In the genomic region with DNA sequence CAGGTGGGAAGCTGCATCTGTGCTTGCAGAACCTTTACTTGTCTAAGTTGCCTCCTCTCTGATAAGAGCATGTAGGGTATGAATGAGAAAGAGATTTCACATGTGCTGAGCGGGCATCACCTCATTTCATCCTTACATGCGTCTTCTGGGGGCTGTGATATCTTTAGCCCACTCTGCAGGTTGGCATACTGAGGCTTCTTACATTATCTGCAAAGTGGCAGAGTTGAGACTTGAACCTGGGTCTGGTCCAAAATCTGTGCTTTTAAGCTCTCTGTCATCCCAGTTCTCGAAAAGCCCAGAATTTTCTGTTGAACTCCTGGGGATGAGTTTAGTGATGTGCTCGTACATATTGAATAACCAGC, we compare ENCODE assay signal across 17 cellular contexts. TPM values are rescaled to one million over a fixed set of nuclear protein-coding genes. Genes with fewer than 3 reads are reported as not detected.
A peak's percentile ranks its signal among the peaks of the same experiment; 100 is the strongest.
DNase-seq lines count a peak whose midpoint lies in the region; ATAC-seq, FAIRE-seq and TF ChIP-seq lines count a peak whose summit lies in the region.
"Had no signal": no experiment of that assay in that cellular context is flagged by ENCODE, and none has a peak within 500 bp of the region (broad histone marks: within the 10 kb centered on the region; RNA-seq: fewer than 3 reads in every experiment).

No MANE protein-coding gene starts in this region.

- H3K9ac ChIP-seq in HUES48 (ENCODE audit: low read depth, low read length) (no peak overlapping the region), colonic mucosa (ENCODE audit: low read depth in 2 of 2, low read length in 2 of 2) (peak overlapping the region; percentile 44 to 92)

- peak overlapping the region; percentile 93 for H3K4me2 ChIP-seq in A549

- peak overlapping the region; percentile 99 to 100 for H3K27ac ChIP-seq in A549
- peak overlapping the region; percentile 54 for H3K27ac ChIP-seq in HUES48 (ENCODE audit: low read depth, low read length)
- H3K27ac ChIP-seq in colonic mucosa: peak overlapping the region; percentile 95
- H3K27ac ChIP-seq: ovary had no signal

- H3K9me3 ChIP-seq in A549 (no peaks in the 10 kb centered on the region), HUES48 (ENCODE audit: control insufficient read depth, insufficient read depth, low read length) (no peaks in the 10 kb centered on the region), colonic mucosa (no peaks in the 10 kb centered on the region)
- H3K9me3 ChIP-seq: ovary had no signal

- H3K4me3 ChIP-seq in A549: no peak overlapping the region
- H3K4me3 ChIP-seq in HUES48 (ENCODE audit: low read depth, low read length): no peak overlapping the region
- H3K4me3 ChIP-seq in colonic mucosa: no peak overlapping the region
- H3K4me3 ChIP-seq: ovary had no signal

- H3K4me1 Mint-ChIP-seq in neural crest cell: peaks cover 62% of the 10 kb centered on the region

- WGBS in A549 (ENCODE audit: missing lambda C conversion rate): 68% methylated on average over 4 of the region's 4 CpGs

- TF ChIP-seq RAD21 in A549 (conservative IDR thresholded peaks at IDR 0.05 in 1 of 2, IDR thresholded peaks at IDR 0.05 in 1 of 2): no peak

- H3K9me3 Mint-ChIP-seq in neural crest cell: no peaks in the 10 kb centered on the region
- H3K9me3 Mint-ChIP-seq: activated T-cell treated with anti-CD3 and anti-CD28 coated beads, Interleukin-2, amount 50 U/mL, for 24 hours had no signal

- peak overlapping the region; percentile 27 for H3K27ac Mint-ChIP-seq in neural crest cell (ENCODE audit: unreplicated experiment)

- POLR2A ChIA-PET in A549 (lab: Yijun Ruan, JAX): interaction anchor here (1.1 to 2.7 kb wide), 4 partner anchors 35 to 55 kb away, joined by 3 to 23 read pairs (median 6); partner anchors contain the start of gene MANBAL

- peak overlapping the region; percentile 89 for H3K4me3 Mint-ChIP-seq in neural crest cell
- H3K4me3 Mint-ChIP-seq: activated T-cell treated with anti-CD3 and anti-CD28 coated beads, Interleukin-2, amount 50 U/mL, for 24 hours had no signal

- DNase-seq in A549 (ENCODE audit: low read depth in 1 of 2, low spot score in 1 of 2): no peak
- DNase-seq in colonic mucosa: no peak
- no peak for DNase-seq in neural crest cell (ENCODE audit: low read depth, low spot score)
- DNase-seq in GOT3 (lab: John Stamatoyannopoulos, UW): no peak
- no peak for DNase-seq in NCI-H146 treated with DMSO at 0.1 percent for 48 hours (lab: John Stamatoyannopoulos, UW; ENCODE audit: unreplicated experiment)
- DNase-seq in erythroblast (lab: John Stamatoyannopoulos, UW): no peak
- DNase-seq: activated CD4-positive, alpha-beta T cell treated with anti-CD3 and anti-CD28 coated beads for 1 hour; activated T-cell treated with anti-CD3 and anti-CD28 coated beads, Interleukin-2, amount 50 U/mL, for 24 hours; amygdala; dermis blood vessel endothelial cell; NCI-H1436 treated with DMSO at 0.1 percent for 48 hours; NCI-H524; stimulated activated CD4-positive, alpha-beta T cell treated with anti-CD3 and anti-CD28 coated beads, Interleukin-12 subunit alpha, Interleukin-12 subunit beta, amount 100 ng/mL, for 4 hours had no signal

- TF ChIP-seq EP300 in A549 (IDR thresholded peaks at IDR 0.05): no peak

- ATAC-seq in A549: no peak
- ATAC-seq in GM21390 (IDR thresholded peaks at IDR 0.05; ENCODE audit: unreplicated experiment): no peak
- ATAC-seq: Panc1 had no signal

- H3K27me3 ChIP-seq in HUES48 (ENCODE audit: control insufficient read depth, insufficient read depth, low read length) (no peaks in the 10 kb centered on the region), colonic mucosa (no peaks in the 10 kb centered on the region)
- H3K27me3 ChIP-seq: ovary had no signal

- H3K4me1 ChIP-seq in A549 (peaks cover 52% of the 10 kb centered on the region), HUES48 (ENCODE audit: control insufficient read depth, insufficient read depth, low read length) (peaks cover 4% of the 10 kb centered on the region; the same call in 1 of the 2 replicates), colonic mucosa (peaks cover 9% of the 10 kb centered on the region)

- no peaks in the 10 kb centered on the region for H3K27me3 Mint-ChIP-seq in neural crest cell (ENCODE audit: low read depth)
- H3K27me3 Mint-ChIP-seq: activated T-cell treated with anti-CD3 and anti-CD28 coated beads, Interleukin-2, amount 50 U/mL, for 24 hours had no signal

- 0 out of 2 replicates have a peak, but pooled peaks cover 5% of the 10 kb centered on the region for H3K36me3 ChIP-seq in HUES48 (ENCODE audit: control insufficient read depth, insufficient read depth, low read length)
- H3K36me3 ChIP-seq in colonic mucosa: no peaks in the 10 kb centered on the region
- H3K36me3 ChIP-seq: ovary had no signal

- FAIRE-seq in A549 (lab: Jason Lieb, UNC): no peak

- TF ChIP-seq CTCF in A549 (IDR thresholded peaks at IDR 0.05) (no peak), colonic mucosa (IDR thresholded peaks at IDR 0.05) (no peak), neural crest cell (conservative IDR thresholded peaks at IDR 0.05) (no peak)

- TF ChIP-seq POLR2A in A549 (IDR thresholded peaks at IDR 0.05; ENCODE audit: low read length): no peak
- TF ChIP-seq POLR2A in erythroblast (IDR thresholded peaks at IDR 0.05; ENCODE audit: low read length): no peak

- intact Hi-C loops in colonic mucosa (cut with DNase I): loop anchor here (10.0 kb wide), 1 partner anchor 49 kb away; no protein-coding TSS in a partner anchor

- no peaks in the 10 kb centered on the region for H3K36me3 Mint-ChIP-seq in neural crest cell (ENCODE audit: low read depth)

- CTCF ChIA-PET in A549 (lab: Yijun Ruan, JAX): interaction anchor here (1.0 to 3.5 kb wide), 6 partner anchors 8 to 75 kb away, joined by 3 to 28 read pairs (median 4); no protein-coding TSS in a partner anchor

TF ChIP-seq in A549, 52 proteins besides CTCF, POLR2A, EP300 and RAD21:
- TF ChIP-seq POLR2AphosphoS2 (conservative IDR thresholded peaks at IDR 0.05; ENCODE audit: low read length) (no peak), RCOR1 (IDR thresholded peaks at IDR 0.05; ENCODE audit: low read depth, low read length) (no peak), HDAC2 (IDR thresholded peaks at IDR 0.05) (peak; percentile 75), MAZ (IDR thresholded peaks at IDR 0.05; ENCODE audit: borderline replicate concordance, low read depth, low read length) (no peak), CHD2 (IDR thresholded peaks at IDR 0.05; ENCODE audit: low read length, partially characterized antibody) (no peak), KDM1A (IDR thresholded peaks at IDR 0.05; ENCODE audit: low read depth) (peak; percentile 93), SREBF2 (IDR thresholded peaks at IDR 0.05) (no peak), JUNB (IDR thresholded peaks at IDR 0.05) (no peak)
- TF ChIP-seq, protein P1, sequence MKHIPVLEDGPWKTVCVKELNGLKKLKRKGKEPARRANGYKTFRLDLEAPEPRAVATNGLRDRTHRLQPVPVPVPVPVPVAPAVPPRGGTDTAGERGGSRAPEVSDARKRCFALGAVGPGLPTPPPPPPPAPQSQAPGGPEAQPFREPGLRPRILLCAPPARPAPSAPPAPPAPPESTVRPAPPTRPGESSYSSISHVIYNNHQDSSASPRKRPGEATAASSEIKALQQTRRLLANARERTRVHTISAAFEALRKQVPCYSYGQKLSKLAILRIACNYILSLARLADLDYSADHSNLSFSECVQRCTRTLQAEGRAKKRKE (CRISPR knock-in tag; IDR thresholded peaks at IDR 0.05; ENCODE audit: low read depth): no peak

RNA-seq across cellular contexts. Expression of gene SRC, which starts 2.0 kb away (rescaled TPM):
- polyA plus RNA-seq in A549 (2011; rRNA removed): 154 and 212 TPM in 2 replicates
- 122 and 170 TPM in 2 replicates for polyA plus RNA-seq in A549 (2012; cell fraction: cytosol; rRNA removed)
- polyA plus RNA-seq in A549 (2012; cell fraction: nucleus; rRNA removed): 500 and 511 TPM in 2 replicates
- 133 to 139 TPM (median 134 TPM) in 3 replicates for polyA plus RNA-seq in A549 (2017; fragmentation: RNase III; extraction: RNeasy Plus Mini Kit Qiagen cat#74134 plus additional on column Dnase treatment)
- 278 and 313 TPM in 2 replicates for polyA minus RNA-seq in A549 (2011; rRNA and poly(A)+ RNA removed)
- total RNA-seq in colonic mucosa: 100 to 1,000 TPM; 102 to 123 TPM
- total RNA-seq in neural crest cell: 58.6 and 60.4 TPM in 2 replicates

RNA-seq across cellular contexts. Expression of gene MANBAL, which starts 54.5 kb away (rescaled TPM):
- polyA plus RNA-seq in A549 (2011; rRNA removed): 104 and 131 TPM in 2 replicates
- 150 and 172 TPM in 2 replicates for polyA plus RNA-seq in A549 (2012; cell fraction: cytosol; rRNA removed)
- polyA plus RNA-seq in A549 (2012; cell fraction: nucleus; rRNA removed): 85.9 and 115 TPM in 2 replicates
- polyA plus RNA-seq in A549 (2017; fragmentation: RNase III; extraction: RNeasy Plus Mini Kit Qiagen cat#74134 plus additional on column Dnase treatment): 95.3 to 102 TPM (median 95.9 TPM) in 3 replicates
- polyA minus RNA-seq in A549 (2011; rRNA and poly(A)+ RNA removed): 75.9 and 80.4 TPM in 2 replicates
- 10 to 100 TPM; 27.1 to 44.6 TPM for total RNA-seq in colonic mucosa
- 44.8 and 50.8 TPM in 2 replicates for total RNA-seq in neural crest cell
